Comparison of ENCODE assay signal across 8 cellular contexts in the genomic region with DNA sequence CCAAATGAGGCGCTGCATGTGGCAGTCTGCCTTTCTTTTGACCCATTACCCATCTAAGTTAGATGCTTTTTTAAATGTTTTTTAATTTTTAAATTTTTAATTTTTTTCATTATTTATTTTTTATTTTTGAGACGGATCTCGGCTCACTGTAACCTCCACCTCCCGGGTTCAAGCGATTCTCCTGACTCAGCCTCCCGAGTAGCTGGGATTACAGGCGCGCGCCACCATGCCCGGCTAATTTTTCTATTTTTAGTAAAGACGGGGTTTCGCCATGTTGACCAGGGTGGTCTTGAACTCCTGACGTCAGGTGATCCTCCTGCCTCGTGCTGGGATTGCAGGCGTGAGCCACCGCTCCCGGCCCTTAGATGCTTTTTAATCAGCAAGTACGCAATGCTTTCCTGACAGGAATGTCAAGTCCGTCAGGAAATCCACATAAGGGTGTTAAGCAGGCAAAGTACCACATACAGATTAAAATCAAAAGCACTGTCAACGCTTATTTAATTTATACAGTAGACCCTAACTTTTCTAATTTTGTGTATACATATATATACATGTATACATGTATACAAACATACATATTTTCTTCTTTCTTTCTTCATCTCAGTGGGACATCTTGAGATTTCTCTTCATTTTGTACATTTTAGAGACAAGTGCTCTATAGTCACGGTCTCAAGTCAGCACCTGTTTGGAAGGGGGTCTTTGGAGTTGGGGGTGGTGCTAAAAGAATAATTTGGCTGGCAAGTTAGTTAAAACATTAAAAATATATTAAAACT. TPM values are rescaled to one million over a fixed set of nuclear protein-coding genes. Genes with fewer than 3 reads are reported as not detected.
A peak's percentile ranks its signal among the peaks of the same experiment; 100 is the strongest.
DNase-seq lines count a peak whose midpoint lies in the region; ATAC-seq and TF ChIP-seq lines count a peak whose summit lies in the region.

No MANE protein-coding gene starts in this region.

- no peaks in the 10 kb centered on the region for H3K9me3 ChIP-seq in stomach smooth muscle (ENCODE audit: control insufficient read depth in 2 of 2, low read length in 2 of 2)

- H2BK15ac ChIP-seq in mesendoderm (replicated peaks; ENCODE audit: low read depth): no peak overlapping the region

- H3K27ac ChIP-seq in VCaP (peak overlapping the region; percentile 97), mesendoderm (ENCODE audit: low read depth, low read length) (no peak overlapping the region), stomach smooth muscle (ENCODE audit: low read length) (peak overlapping the region; percentile 24)

- no peak for TF ChIP-seq CTCF in VCaP (conservative IDR thresholded peaks at IDR 0.05)

- H3K4me3 ChIP-seq in mesendoderm (ENCODE audit: low read length): no peak overlapping the region
- H3K4me3 ChIP-seq in stomach smooth muscle (ENCODE audit: low read length in 2 of 2): peak overlapping the region; percentile 14 to 52

- ATAC-seq in GM21390 (IDR thresholded peaks at IDR 0.05; ENCODE audit: unreplicated experiment) (no peak), HG02884 (IDR thresholded peaks at IDR 0.05; ENCODE audit: unreplicated experiment) (no peak)

- H2AK5ac ChIP-seq in mesendoderm (ENCODE audit: low read length): no peak overlapping the region

- H3K18ac ChIP-seq in mesendoderm (ENCODE audit: low read length): no peak overlapping the region

- H3K36me3 ChIP-seq in mesendoderm (ENCODE audit: control insufficient read depth, insufficient read depth, low read length) (no peaks in the 10 kb centered on the region), stomach smooth muscle (ENCODE audit: control insufficient read depth in 2 of 2, insufficient read depth in 2 of 2, low read length in 2 of 2) (no peaks in the 10 kb centered on the region)

- H3K79me1 ChIP-seq in mesendoderm (ENCODE audit: low read length): peaks cover 2% of the 10 kb centered on the region

- no peak overlapping the region for H3K4ac ChIP-seq in mesendoderm (ENCODE audit: low read depth, low read length)

- no peak overlapping the region for H4K5ac ChIP-seq in mesendoderm (ENCODE audit: low read length)

- WGBS in mesendoderm (ENCODE audit: extremely low coverage, insufficient coverage, low lambda C conversion rate): no CpG with 5 or more reads among the region's 21 CpGs

- H3K9ac ChIP-seq in mesendoderm (ENCODE audit: low read length): no peak overlapping the region
- H3K9ac ChIP-seq in stomach smooth muscle (ENCODE audit: low read length in 2 of 2): no peak overlapping the region

- no peak overlapping the region for H2BK5ac ChIP-seq in mesendoderm (ENCODE audit: low read length)

- H3K27me3 ChIP-seq in mesendoderm (ENCODE audit: insufficient read depth, low read length, poor library complexity) (no peaks in the 10 kb centered on the region), stomach smooth muscle (ENCODE audit: control insufficient read depth in 1 of 2, insufficient read depth in 2 of 2, low read length in 2 of 2) (no peaks in the 10 kb centered on the region)

- no peaks in the 10 kb centered on the region for H3K79me2 ChIP-seq in mesendoderm (ENCODE audit: control insufficient read depth, insufficient read depth, low read length)

- no peaks in the 10 kb centered on the region for H3K4me1 ChIP-seq in mesendoderm (ENCODE audit: control insufficient read depth, low read depth, low read length)
- peaks cover 5% of the 10 kb centered on the region for H3K4me1 ChIP-seq in stomach smooth muscle (ENCODE audit: control insufficient read depth, insufficient read depth, low read length)

- H4K8ac ChIP-seq in mesendoderm (ENCODE audit: low read depth, low read length): no peak overlapping the region

- no peak overlapping the region for H3K23ac ChIP-seq in mesendoderm (ENCODE audit: low read length)

- DNase-seq in ELF-1 (ENCODE audit: low read depth, low spot score): peak; percentile 81
- peak; percentile 30 for DNase-seq in NCI-H1694 (lab: John Stamatoyannopoulos, UW)
- DNase-seq in dermis blood vessel endothelial cell: peak; percentile 74
- DNase-seq in mesendoderm: peak; percentile 96

- H3K56ac ChIP-seq in mesendoderm (ENCODE audit: low read length): no peak overlapping the region

- H2BK120ac ChIP-seq in mesendoderm (ENCODE audit: low read depth, low read length): no peak overlapping the region

- H3K4me2 ChIP-seq in mesendoderm (ENCODE audit: low read length): no peak overlapping the region

RNA-seq across cellular contexts. Expression of a gene that starts 1.0 kb away (rescaled TPM):
- 17.7 and 26.1 TPM in 2 replicates for total RNA-seq in dermis blood vessel endothelial cell
- 9.4 TPM for polyA plus RNA-seq in mesendoderm (2013, experiment 1 of 2)
- 9.3 TPM for polyA plus RNA-seq in mesendoderm (2013, experiment 2 of 2)

Comparison
In these comparisons a context has a peak if more than half of its experiments do, and no peak if none do; other contexts are left out.
1. DNase-seq: peak in every context shown above with its lines; median percentile 96 in mesendoderm; 81 in ELF-1; 74 in dermis blood vessel endothelial cell; 30 in NCI-H1694.